14 cellular contexts compared by ENCODE assay signal in genomic region chr13:32989331-32989730, GRCh38.
DNase-seq lines count a peak whose midpoint lies in the region; ATAC-seq lines count a peak whose summit lies in the region.
"Had no signal": no experiment of that assay in that cellular context is flagged by ENCODE, and none has a peak within 500 bp of the region (broad histone marks: within the 10 kb centered on the region; RNA-seq: fewer than 3 reads in every experiment).

No MANE protein-coding gene starts in this region.

- no peak overlapping the region for H3K9ac ChIP-seq in BLaER1

- peak overlapping the region; percentile 46; the same call in 1 of the 2 replicates for H3K27ac ChIP-seq in BLaER1
- H3K27ac ChIP-seq: A549 had no signal

- ATAC-seq in GM18868 (IDR thresholded peaks at IDR 0.05; ENCODE audit: unreplicated experiment) (peak; percentile 28), HG03342 (IDR thresholded peaks at IDR 0.05; ENCODE audit: unreplicated experiment) (no peak)
- ATAC-seq: A549, SK-N-SH treated with all-trans-retinoic acid at 6 μM for 48 hours had no signal

- H3K4me2 ChIP-seq in BLaER1: peak overlapping the region; percentile 67
- H3K4me2 ChIP-seq: A549 had no signal

- no peaks in the 10 kb centered on the region for H3K27me3 ChIP-seq in BLaER1

- H3K36me3 ChIP-seq in BLaER1: no peaks in the 10 kb centered on the region

- peaks cover 15% of the 10 kb centered on the region for H3K9me3 ChIP-seq in BLaER1

- DNase-seq in MV-4-11 (lab: John Stamatoyannopoulos, UW) (peak; percentile 36), fibroblast of gingiva (ENCODE audit: low read depth) (peak; percentile 53), SW 1271 (lab: John Stamatoyannopoulos, UW) (no peak), NCI-H510A treated with DMSO at 0.1 percent for 48 hours (lab: John Stamatoyannopoulos, UW) (no peak)
- DNase-seq: DMS 273 treated with DMSO at 0.1 percent for 48 hours, H9, NCI-H1694 treated with DMSO at 0.1 percent for 48 hours, NCI-H774, SIG-M5 had no signal

- no peak overlapping the region for H3K4me3 ChIP-seq in BLaER1
- H3K4me3 ChIP-seq: A549 had no signal

- H3K4me1 ChIP-seq in BLaER1: peaks cover 22% of the 10 kb centered on the region

- H4K20me1 ChIP-seq in BLaER1: no peaks in the 10 kb centered on the region

Comparison
In these comparisons a context has a peak if more than half of its experiments do, and no peak if none do; other contexts are left out.
1. DNase-seq: peak in MV-4-11 (single experiment) and fibroblast of gingiva (single experiment); none in SW 1271 (0 of 2) and NCI-H510A treated with DMSO at 0.1 percent for 48 hours (single experiment).